Comparison of ENCODE assay signal across 30 cellular contexts in the genomic region with DNA sequence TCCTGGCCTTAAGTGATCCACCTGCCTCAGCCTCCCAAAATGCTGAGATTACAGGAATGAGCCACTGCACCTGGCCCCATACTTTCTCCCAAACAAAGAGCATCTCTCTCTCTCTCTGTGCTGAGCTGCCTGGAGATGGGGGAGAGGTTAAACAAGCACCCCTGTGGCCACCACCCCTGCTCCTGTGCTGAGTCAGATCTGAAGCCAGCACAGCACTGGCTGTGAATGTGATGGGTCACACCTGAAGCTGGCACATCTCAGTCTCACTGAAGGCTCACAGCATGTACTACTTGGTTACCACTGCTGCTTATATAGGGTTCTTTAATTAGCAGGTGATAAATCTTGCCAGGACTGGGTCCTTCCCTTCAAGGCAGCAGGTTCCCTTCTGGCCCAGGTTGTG. TPM values are rescaled to one million over a fixed set of nuclear protein-coding genes. Genes with fewer than 3 reads are reported as not detected.
DNase-seq lines count a peak whose midpoint lies in the region; ATAC-seq and TF ChIP-seq lines count a peak whose summit lies in the region.
"Had no signal": no experiment of that assay in that cellular context is flagged by ENCODE, and none has a peak within 500 bp of the region (broad histone marks: within the 10 kb centered on the region; RNA-seq: fewer than 3 reads in every experiment).

No MANE protein-coding gene starts in this region.

- peak; percentile 20 for DNase-seq in activated CD8-positive, alpha-beta T cell treated with anti-CD3 and anti-CD28 coated beads for 36 hours
- no peak for DNase-seq in activated CD8-positive, alpha-beta T cell treated with anti-CD3 and anti-CD28 coated beads, Interleukin-2, amount 10 ng/mL, durations not matched to agents 7 days and 5 days
- DNase-seq in HCT116 (ENCODE audit: low read depth, low spot score) (no peak), trophoblast cell (no peak), OCI-LY7 (ENCODE audit: low spot score) (no peak)
- DNase-seq in activated naive CD8-positive, alpha-beta T cell treated with anti-CD3 and anti-CD28 coated beads for 36 hours = no peak
- no peak for DNase-seq in stimulated activated naive CD4-positive, alpha-beta T cell treated with Interleukin-2 at 50 U/mL for 16 hours (lab: John Stamatoyannopoulos, UW)
- DNase-seq: activated CD4-positive, CD25-positive, alpha-beta regulatory T cell treated with anti-CD3 and anti-CD28 coated beads, Interleukin-2, amount 50 U/mL, for 72 hours; aorta; CD4-positive, alpha-beta memory T cell; central memory CD4-positive, alpha-beta T cell; DMS 273 treated with DMSO at 0.1 percent for 48 hours; endodermal cell; esophagus squamous epithelium; H9; left colon; mesendoderm; NCI-H1417; NCI-H2029 treated with DMSO at 0.1 percent for 48 hours; NCI-H345; NCI-H82; sigmoid colon; stimulated activated naive CD8-positive, alpha-beta T cell treated with anti-CD3 and anti-CD28 coated beads, Interleukin-15, Interleukin-2, amounts not matched to agents 100 U/mL and 50 U/mL, for 24 hours; T-helper 17 cell; testis had no signal

- peaks cover 6% of the 10 kb centered on the region for H3K9me3 Mint-ChIP-seq in activated CD8-positive, alpha-beta T cell treated with anti-CD3 and anti-CD28 coated beads for 36 hours
- H3K9me3 Mint-ChIP-seq in activated CD8-positive, alpha-beta T cell treated with anti-CD3 and anti-CD28 coated beads, Interleukin-2, amount 10 ng/mL, durations not matched to agents 7 days and 5 days (ENCODE audit: insufficient read depth) = peaks cover 15% of the 10 kb centered on the region
- peaks cover 6% of the 10 kb centered on the region for H3K9me3 Mint-ChIP-seq in activated T-helper 17 cell treated with anti-CD3 and anti-CD28 coated beads, Interleukin-2, amount 50 U/mL, for 72 hours
- peaks cover 13% of the 10 kb centered on the region for H3K9me3 Mint-ChIP-seq in activated naive CD8-positive, alpha-beta T cell treated with anti-CD3 and anti-CD28 coated beads for 36 hours

- peak overlapping the region; percentile 55 for H2BK12ac ChIP-seq in trophoblast cell (ENCODE audit: low read length)

- H3K18ac ChIP-seq in trophoblast cell (ENCODE audit: low read length) = peak overlapping the region; percentile 41

- POLR2A ChIA-PET in activated CD8-positive, alpha-beta T cell treated with anti-CD3 and anti-CD28 coated beads for 36 hours (lab: Charles Lee) = interaction anchor here (1.3 kb wide), 1 partner anchor 11 kb away, joined by 4 read pairs; the partner anchor contains the start of gene WEE1
- POLR2A ChIA-PET in activated CD8-positive, alpha-beta T cell treated with anti-CD3 and anti-CD28 coated beads, Interleukin-2, amount 10 ng/mL, durations not matched to agents 7 days and 5 days (lab: Charles Lee) = interaction anchor here (0.8 to 0.9 kb wide), 2 partner anchors 11 to 102 kb away, joined by 3 to 4 read pairs; partner anchors contain the start of gene ZNF143
- POLR2A ChIA-PET in HCT116 (lab: Charles Lee) = no interaction called here
- POLR2A ChIA-PET in OCI-LY7 (lab: Charles Lee) = interaction anchor here (0.7 to 1.1 kb wide), 3 partner anchors 32 to 172 kb away, joined by 3 to 4 read pairs (median 3); no protein-coding TSS in a partner anchor

- no peak overlapping the region for H3K4me3 Mint-ChIP-seq in activated CD8-positive, alpha-beta T cell treated with anti-CD3 and anti-CD28 coated beads for 36 hours
- H3K4me3 Mint-ChIP-seq in activated CD8-positive, alpha-beta T cell treated with anti-CD3 and anti-CD28 coated beads, Interleukin-2, amount 10 ng/mL, durations not matched to agents 7 days and 5 days = no peak overlapping the region
- no peak overlapping the region for H3K4me3 Mint-ChIP-seq in activated T-helper 17 cell treated with anti-CD3 and anti-CD28 coated beads, Interleukin-2, amount 50 U/mL, for 72 hours
- H3K4me3 Mint-ChIP-seq in activated naive CD8-positive, alpha-beta T cell treated with anti-CD3 and anti-CD28 coated beads for 36 hours = no peak overlapping the region
- H3K4me3 Mint-ChIP-seq: activated naive CD8-positive, alpha-beta T cell; CD4-positive, alpha-beta memory T cell; endodermal cell; H9; T-helper 17 cell had no signal

- TF ChIP-seq CTCF in activated CD8-positive, alpha-beta T cell treated with anti-CD3 and anti-CD28 coated beads for 36 hours (IDR thresholded peaks at IDR 0.05) = no peak
- TF ChIP-seq CTCF in HCT116 (IDR thresholded peaks at IDR 0.05 in 2 of 3, conservative IDR thresholded peaks at IDR 0.05 in 1 of 3; ENCODE audit: borderline replicate concordance in 1 of 3, insufficient read depth in 1 of 3, low read depth in 2 of 3, low read length in 2 of 3) = no peak
- no peak for TF ChIP-seq CTCF in OCI-LY7 (conservative IDR thresholded peaks at IDR 0.05; ENCODE audit: low read length)

- H3K36me3 Mint-ChIP-seq in activated CD8-positive, alpha-beta T cell treated with anti-CD3 and anti-CD28 coated beads for 36 hours (ENCODE audit: low read depth) = peaks cover 1% of the 10 kb centered on the region
- peaks cover 6% of the 10 kb centered on the region for H3K36me3 Mint-ChIP-seq in activated CD8-positive, alpha-beta T cell treated with anti-CD3 and anti-CD28 coated beads, Interleukin-2, amount 10 ng/mL, durations not matched to agents 7 days and 5 days (ENCODE audit: low read depth)
- no peaks in the 10 kb centered on the region for H3K36me3 Mint-ChIP-seq in activated T-helper 17 cell treated with anti-CD3 and anti-CD28 coated beads, Interleukin-2, amount 50 U/mL, for 72 hours (ENCODE audit: low read depth)
- peaks cover 16% of the 10 kb centered on the region for H3K36me3 Mint-ChIP-seq in activated naive CD8-positive, alpha-beta T cell treated with anti-CD3 and anti-CD28 coated beads for 36 hours

- no peak overlapping the region for H3K14ac ChIP-seq in trophoblast cell (ENCODE audit: low read length)

- H3K9ac ChIP-seq in HCT116 (ENCODE audit: low read length) (no peak overlapping the region), trophoblast cell (ENCODE audit: low read length) (peak overlapping the region; percentile 52)

- H3K4me1 Mint-ChIP-seq in activated CD8-positive, alpha-beta T cell treated with anti-CD3 and anti-CD28 coated beads for 36 hours (ENCODE audit: low read depth) = peaks cover 13% of the 10 kb centered on the region
- H3K4me1 Mint-ChIP-seq in activated CD8-positive, alpha-beta T cell treated with anti-CD3 and anti-CD28 coated beads, Interleukin-2, amount 10 ng/mL, durations not matched to agents 7 days and 5 days (ENCODE audit: low read depth) = peaks cover 14% of the 10 kb centered on the region
- peaks cover 10% of the 10 kb centered on the region for H3K4me1 Mint-ChIP-seq in activated T-helper 17 cell treated with anti-CD3 and anti-CD28 coated beads, Interleukin-2, amount 50 U/mL, for 72 hours
- H3K4me1 Mint-ChIP-seq in activated naive CD8-positive, alpha-beta T cell treated with anti-CD3 and anti-CD28 coated beads for 36 hours = peaks cover 12% of the 10 kb centered on the region

- peak overlapping the region; percentile 28; the same call in 1 of the 2 replicates for H3K4me2 ChIP-seq in HCT116 (ENCODE audit: low read length)
- H3K4me2 ChIP-seq in trophoblast cell (ENCODE audit: low read length) = no peak overlapping the region
- no peak overlapping the region for H3K4me2 ChIP-seq in OCI-LY7 (ENCODE audit: low read length)

- H3K23ac ChIP-seq in trophoblast cell (ENCODE audit: low read length) = no peak overlapping the region

- RAD21 ChIA-PET in HCT116 (lab: Charles Lee; ENCODE audit: low non-redundant PET in 1 of 2, low total read pairs in 2 of 2, uncharacterized antibody in 2 of 2, unreplicated experiment in 2 of 2) = no interaction called here

- CTCF ChIA-PET in activated CD8-positive, alpha-beta T cell treated with anti-CD3 and anti-CD28 coated beads for 36 hours (lab: Charles Lee) = interaction anchor here (0.9 to 6.3 kb wide), 4 partner anchors 27 to 186 kb away, joined by 3 to 37 read pairs (median 4); no protein-coding TSS in a partner anchor
- CTCF ChIA-PET in activated CD8-positive, alpha-beta T cell treated with anti-CD3 and anti-CD28 coated beads, Interleukin-2, amount 10 ng/mL, durations not matched to agents 7 days and 5 days (lab: Charles Lee) = interaction anchor here (1.0 to 2.7 kb wide), 3 partner anchors 11 to 50 kb away, joined by 4 to 12 read pairs (median 7); partner anchors contain the start of gene WEE1
- CTCF ChIA-PET in HCT116 (lab: Charles Lee) = no interaction called here
- CTCF ChIA-PET in OCI-LY7 (lab: Charles Lee; ENCODE audit: unreplicated experiment) = no interaction called here

- no peaks in the 10 kb centered on the region for H3K27me3 ChIP-seq in HCT116 (ENCODE audit: insufficient read depth, low read length)
- no peaks in the 10 kb centered on the region for H3K27me3 ChIP-seq in trophoblast cell (ENCODE audit: insufficient read depth, low read length)
- H3K27me3 ChIP-seq: esophagus squamous epithelium, sigmoid colon, testis had no signal

- no TSS peak for BruUV-seq in HCT116 (replicated peaks; lab: Mats Ljungman, UMichigan)
- BruUV-seq in OCI-LY7 (replicated peaks; lab: Mats Ljungman, UMichigan) = no TSS peak

- H3K79me2 ChIP-seq in HCT116 (ENCODE audit: insufficient read depth, low read length) = no peaks in the 10 kb centered on the region
- peaks cover 2% of the 10 kb centered on the region for H3K79me2 ChIP-seq in trophoblast cell (ENCODE audit: control insufficient read depth, insufficient read depth, low read length, poor library complexity)
- no peaks in the 10 kb centered on the region for H3K79me2 ChIP-seq in OCI-LY7 (ENCODE audit: insufficient read depth, low read depth, low read length)

- no peak overlapping the region for H4K8ac ChIP-seq in trophoblast cell (ENCODE audit: low read depth, low read length)

- H3K36me3 ChIP-seq in HCT116 (ENCODE audit: control insufficient read depth in 1 of 2, insufficient read depth in 2 of 2, low read length in 2 of 2) = no peaks in the 10 kb centered on the region
- H3K36me3 ChIP-seq in trophoblast cell (ENCODE audit: control insufficient read depth in 1 of 2, insufficient read depth in 2 of 2, low read length in 2 of 2) = no peaks in the 10 kb centered on the region
- H3K36me3 ChIP-seq in OCI-LY7 (ENCODE audit: insufficient read depth, low read length) = no peaks in the 10 kb centered on the region; the same call in 1 of the 2 replicates
- H3K36me3 ChIP-seq: esophagus squamous epithelium, prostate gland, sigmoid colon had no signal

- H2BK5ac ChIP-seq in trophoblast cell (ENCODE audit: low read depth, low read length, poor library complexity) = no peak overlapping the region

- H2AFZ ChIP-seq in HCT116 (ENCODE audit: low read depth, low read length, poor library complexity, severe bottlenecking) (no peak overlapping the region), trophoblast cell (ENCODE audit: insufficient read depth, low read length, poor library complexity) (no peak overlapping the region), OCI-LY7 (ENCODE audit: low read length) (no peak overlapping the region)

- intact Hi-C loops in activated CD8-positive, alpha-beta T cell treated with anti-CD3 and anti-CD28 coated beads for 36 hours (cut with micrococcal nuclease) = no loop called here
- intact Hi-C loops in HCT116 (cut with micrococcal nuclease) (no loop called here), OCI-LY7 (cut with micrococcal nuclease; ENCODE audit: unreplicated experiment) (no loop called here)

- TF ChIP-seq POLR2A in HCT116 (IDR thresholded peaks at IDR 0.05; ENCODE audit: borderline replicate concordance, extremely low read depth, insufficient read depth, insufficient read length) = no peak

- H3K27ac ChIP-seq in HCT116 (ENCODE audit: low read depth, low read length) = no peak overlapping the region
- H3K27ac ChIP-seq in trophoblast cell (ENCODE audit: low read depth, low read length) = no peak overlapping the region
- no peak overlapping the region for H3K27ac ChIP-seq in OCI-LY7 (ENCODE audit: low read depth, low read length, poor library complexity, severe bottlenecking)
- H3K27ac ChIP-seq: esophagus squamous epithelium, prostate gland, sigmoid colon, testis had no signal

- TF ChIP-seq RAD21 in HCT116 (IDR thresholded peaks at IDR 0.05; ENCODE audit: low read depth) = no peak

- H3K79me1 ChIP-seq in trophoblast cell (ENCODE audit: low read length) = peaks cover 25% of the 10 kb centered on the region

- H4K20me1 ChIP-seq in HCT116 (ENCODE audit: insufficient read depth) = no peaks in the 10 kb centered on the region
- no peaks in the 10 kb centered on the region for H4K20me1 ChIP-seq in OCI-LY7 (ENCODE audit: insufficient read depth, low read length)

- no peak overlapping the region for H2AK5ac ChIP-seq in trophoblast cell (ENCODE audit: low read length)

- no peak overlapping the region for H3K27ac Mint-ChIP-seq in activated CD8-positive, alpha-beta T cell treated with anti-CD3 and anti-CD28 coated beads for 36 hours
- H3K27ac Mint-ChIP-seq in activated CD8-positive, alpha-beta T cell treated with anti-CD3 and anti-CD28 coated beads, Interleukin-2, amount 10 ng/mL, durations not matched to agents 7 days and 5 days = no peak overlapping the region
- peak overlapping the region; percentile 24 for H3K27ac Mint-ChIP-seq in activated T-helper 17 cell treated with anti-CD3 and anti-CD28 coated beads, Interleukin-2, amount 50 U/mL, for 72 hours
- no peak overlapping the region for H3K27ac Mint-ChIP-seq in activated naive CD8-positive, alpha-beta T cell treated with anti-CD3 and anti-CD28 coated beads for 36 hours
- H3K27ac Mint-ChIP-seq: activated naive CD8-positive, alpha-beta T cell; CD4-positive, alpha-beta memory T cell; endodermal cell; T-helper 17 cell had no signal

- H3K9me3 ChIP-seq in HCT116 (ENCODE audit: control insufficient read depth in 1 of 2, insufficient read depth in 1 of 2, low read depth in 1 of 2, low read length in 2 of 2) (peaks cover 0 to 2% of the 10 kb centered on the region in 2 experiments; a peak in 1 of 4 replicates), trophoblast cell (ENCODE audit: insufficient read depth, low read depth, low read length) (peaks cover 4% of the 10 kb centered on the region), OCI-LY7 (ENCODE audit: low read length) (peaks cover 8% of the 10 kb centered on the region; the same call in 1 of the 2 replicates)
- H3K9me3 ChIP-seq: prostate gland, sigmoid colon, testis had no signal

- H3K4me1 ChIP-seq in HCT116 (ENCODE audit: control insufficient read depth in 1 of 2, insufficient read depth in 2 of 2, low read length in 2 of 2) (peaks cover 20 to 43% of the 10 kb centered on the region in 2 experiments), trophoblast cell (ENCODE audit: control insufficient read depth in 1 of 2, insufficient read depth in 2 of 2, low read length in 2 of 2) (peaks cover 6 to 11% of the 10 kb centered on the region in 2 experiments), OCI-LY7 (ENCODE audit: insufficient read depth, low read length, poor library complexity, severe bottlenecking) (no peaks in the 10 kb centered on the region)
- H3K4me1 ChIP-seq: testis had no signal

- no peaks in the 10 kb centered on the region for H3K27me3 Mint-ChIP-seq in activated CD8-positive, alpha-beta T cell treated with anti-CD3 and anti-CD28 coated beads for 36 hours
- H3K27me3 Mint-ChIP-seq in activated CD8-positive, alpha-beta T cell treated with anti-CD3 and anti-CD28 coated beads, Interleukin-2, amount 10 ng/mL, durations not matched to agents 7 days and 5 days (ENCODE audit: low read depth) = no peaks in the 10 kb centered on the region
- no peaks in the 10 kb centered on the region for H3K27me3 Mint-ChIP-seq in activated T-helper 17 cell treated with anti-CD3 and anti-CD28 coated beads, Interleukin-2, amount 50 U/mL, for 72 hours
- H3K27me3 Mint-ChIP-seq in activated naive CD8-positive, alpha-beta T cell treated with anti-CD3 and anti-CD28 coated beads for 36 hours = no peaks in the 10 kb centered on the region
- H3K27me3 Mint-ChIP-seq: activated naive CD8-positive, alpha-beta T cell; CD4-positive, alpha-beta memory T cell; T-helper 17 cell had no signal

- no peak overlapping the region for H4K12ac ChIP-seq in trophoblast cell (ENCODE audit: low read depth, low read length)

- no peak overlapping the region for H3K4me3 ChIP-seq in HCT116 (replicated peaks in 1 of 2; ENCODE audit: low read depth in 1 of 2, low read length in 2 of 2)
- H3K4me3 ChIP-seq in trophoblast cell (ENCODE audit: low read depth, low read length) = no peak overlapping the region
- no peak overlapping the region for H3K4me3 ChIP-seq in OCI-LY7 (ENCODE audit: low read depth, low read length, poor library complexity, severe bottlenecking)
- H3K4me3 ChIP-seq: esophagus squamous epithelium, K562, prostate gland, sigmoid colon, testis had no signal

- no peak overlapping the region for H2BK120ac ChIP-seq in trophoblast cell (ENCODE audit: insufficient read depth, low read length, poor library complexity)

- H3K9me2 ChIP-seq in HCT116 (ENCODE audit: insufficient read depth) (no peaks in the 10 kb centered on the region), OCI-LY7 (ENCODE audit: insufficient read depth, low read length) (no peaks in the 10 kb centered on the region)

- no peak for ATAC-seq in activated CD8-positive, alpha-beta T cell treated with anti-CD3 and anti-CD28 coated beads for 36 hours
- ATAC-seq in activated CD8-positive, alpha-beta T cell treated with anti-CD3 and anti-CD28 coated beads, Interleukin-2, amount 10 ng/mL, durations not matched to agents 7 days and 5 days = no peak
- no peak for ATAC-seq in HCT116
- no peak for ATAC-seq in activated T-helper 17 cell treated with anti-CD3 and anti-CD28 coated beads, Interleukin-2, amount 50 U/mL, for 72 hours (replicated peaks)
- ATAC-seq: K562; left colon; SK-N-SH treated with all-trans-retinoic acid at 6 μM for 48 hours; stimulated activated naive CD8-positive, alpha-beta T cell treated with anti-CD3 and anti-CD28 coated beads, Interleukin-15, Interleukin-2, amounts not matched to agents 100 U/mL and 50 U/mL, for 24 hours; T-helper 17 cell had no signal

- H3K4ac ChIP-seq in trophoblast cell (ENCODE audit: low read depth, low read length) = no peak overlapping the region

- H4K91ac ChIP-seq in trophoblast cell (ENCODE audit: low read depth, low read length) = peak overlapping the region; percentile 39

RNA-seq across cellular contexts. Expression of gene WEE1, which starts 10.8 kb away (rescaled TPM):
- 10 to 100 TPM; 45.2 to 49.2 TPM for total RNA-seq in activated CD8-positive, alpha-beta T cell treated with anti-CD3 and anti-CD28 coated beads for 36 hours
- 10 to 100 TPM; 73.3 to 75.1 TPM for total RNA-seq in activated CD8-positive, alpha-beta T cell treated with anti-CD3 and anti-CD28 coated beads, Interleukin-2, amount 10 ng/mL, durations not matched to agents 7 days and 5 days
- total RNA-seq in HCT116 (2021; ENCODE audit: unreplicated experiment) (50.8 TPM), OCI-LY7 (2022) (216 and 237 TPM in 2 replicates)
- 21.3 and 29.3 TPM in 2 replicates for polyA plus RNA-seq in HCT116 (2012)
- total RNA-seq in activated T-helper 17 cell treated with anti-CD3 and anti-CD28 coated beads, Interleukin-2, amount 50 U/mL, for 72 hours = 10 to 100 TPM; 46.9 to 51.2 TPM
- 84.5 and 89.9 TPM in 2 replicates for polyA plus RNA-seq in trophoblast cell (2013)
- total RNA-seq in OCI-LY7 (2014; rRNA removed; shearing (Covaris generic)) = 141 and 147 TPM in 2 replicates
- 10 to 100 TPM; 46.8 to 47.5 TPM for total RNA-seq in activated naive CD8-positive, alpha-beta T cell treated with anti-CD3 and anti-CD28 coated beads for 36 hours

Comparison
In these comparisons a context has a peak if more than half of its experiments do, and no peak if none do; other contexts are left out.
1. CTCF ChIA-PET loops: an anchor here in activated CD8-positive, alpha-beta T cell treated with anti-CD3 and anti-CD28 coated beads for 36 hours (0.9 to 6.3 kb wide) and activated CD8-positive, alpha-beta T cell treated with anti-CD3 and anti-CD28 coated beads, Interleukin-2, amount 10 ng/mL, durations not matched to agents 7 days and 5 days (1.0 to 2.7 kb wide); none called in HCT116 and OCI-LY7.